ENCODE assay signal across 19 cellular contexts in genomic region chr5:97412959-97413358, GRCh38.
DNase-seq lines count a peak whose midpoint lies in the region; ATAC-seq lines count a peak whose summit lies in the region.
"Had no signal": no experiment of that assay in that cellular context is flagged by ENCODE, and none has a peak within 500 bp of the region (broad histone marks: within the 10 kb centered on the region; RNA-seq: fewer than 3 reads in every experiment).

No MANE protein-coding gene starts in this region.

- no peak overlapping the region for H3K27ac Mint-ChIP-seq in activated CD4-positive, alpha-beta memory T cell treated with anti-CD3 and anti-CD28 coated beads for 36 hours
- H3K27ac Mint-ChIP-seq: CD14-positive monocyte, GM23338 had no signal

- CTCF ChIA-PET in activated CD4-positive, alpha-beta memory T cell treated with anti-CD3 and anti-CD28 coated beads for 36 hours (lab: Charles Lee): no interaction called here

- no peaks in the 10 kb centered on the region for H3K27me3 Mint-ChIP-seq in activated CD4-positive, alpha-beta memory T cell treated with anti-CD3 and anti-CD28 coated beads for 36 hours

- intact Hi-C loops in head of caudate nucleus (cut with DNase I): no loop called here
- intact Hi-C loops in activated CD4-positive, alpha-beta memory T cell treated with anti-CD3 and anti-CD28 coated beads for 36 hours (cut with micrococcal nuclease): no loop called here

- ATAC-seq in GM18519 (IDR thresholded peaks at IDR 0.05; ENCODE audit: low FRiP score, unreplicated experiment): peak; percentile 39
- ATAC-seq: GM23338 had no signal

- no peaks in the 10 kb centered on the region for H3K36me3 Mint-ChIP-seq in activated CD4-positive, alpha-beta memory T cell treated with anti-CD3 and anti-CD28 coated beads for 36 hours
- H3K36me3 Mint-ChIP-seq: CD14-positive monocyte had no signal

- no peak overlapping the region for H3K4me3 Mint-ChIP-seq in activated CD4-positive, alpha-beta memory T cell treated with anti-CD3 and anti-CD28 coated beads for 36 hours
- H3K4me3 Mint-ChIP-seq: CD14-positive monocyte, GM23338 had no signal

- DNase-seq in D341Med (ENCODE audit: low spot score) (peak; percentile 30), NCI-H1694 treated with DMSO at 0.1 percent for 48 hours (lab: John Stamatoyannopoulos, UW) (peak; percentile 2), NCI-H82 treated with DMSO at 0.1 percent for 48 hours (lab: John Stamatoyannopoulos, UW; ENCODE audit: unreplicated experiment) (peak; percentile 56), head of caudate nucleus (no peak), superior temporal gyrus (ENCODE audit: extremely low spot score) (no peak), NCI-H774 (lab: John Stamatoyannopoulos, UW) (no peak)
- DNase-seq in activated CD4-positive, alpha-beta memory T cell treated with anti-CD3 and anti-CD28 coated beads for 36 hours: no peak
- DNase-seq: 8988T, EL, NCI-H1436 treated with DMSO at 0.1 percent for 48 hours, NCI-H2107, NCI-H748 treated with DMSO at 0.1 percent for 48 hours, PC-9, SIG-M5, T-helper 1 cell, T-helper 9 cell had no signal

- POLR2A ChIA-PET in activated CD4-positive, alpha-beta memory T cell treated with anti-CD3 and anti-CD28 coated beads for 36 hours (lab: Charles Lee): no interaction called here

- no peaks in the 10 kb centered on the region for H3K9me3 Mint-ChIP-seq in activated CD4-positive, alpha-beta memory T cell treated with anti-CD3 and anti-CD28 coated beads for 36 hours

- H3K4me1 Mint-ChIP-seq in activated CD4-positive, alpha-beta memory T cell treated with anti-CD3 and anti-CD28 coated beads for 36 hours (ENCODE audit: low read depth): no peaks in the 10 kb centered on the region
- H3K4me1 Mint-ChIP-seq: CD14-positive monocyte had no signal

Comparison
In these comparisons a context has a peak if more than half of its experiments do, and no peak if none do; other contexts are left out.
1. DNase-seq: peak in D341Med (single experiment), NCI-H1694 treated with DMSO at 0.1 percent for 48 hours (single experiment) and NCI-H82 treated with DMSO at 0.1 percent for 48 hours (single experiment); none in head of caudate nucleus (0 of 42), activated CD4-positive, alpha-beta memory T cell treated with anti-CD3 and anti-CD28 coated beads for 36 hours (single experiment), superior temporal gyrus (single experiment) and NCI-H774 (single experiment).